In genomic region chr16:67244387-67245188, GRCh38 we compare ENCODE assay signal across 1 cellular context.
TF ChIP-seq lines count a peak whose summit lies in the region.

No MANE protein-coding gene starts in this region.

TF ChIP-seq in WTC11, 78 proteins besides CTCF, POLR2A, EP300 and RAD21 (continued from another document):
- no peak for TF ChIP-seq MLX (CRISPR knock-in tag; IDR thresholded peaks at IDR 0.05)
- TF ChIP-seq ZNF263 (CRISPR knock-in tag; IDR thresholded peaks at IDR 0.05; ENCODE audit: low read depth), result no peak
- no peak for TF ChIP-seq GABPB1 (CRISPR knock-in tag; IDR thresholded peaks at IDR 0.05)
- TF ChIP-seq ZNF138 (CRISPR knock-in tag; conservative IDR thresholded peaks at IDR 0.05), result no peak
- no peak for TF ChIP-seq HMGA2 (CRISPR knock-in tag; IDR thresholded peaks at IDR 0.05)
- TF ChIP-seq ZNF416 (CRISPR knock-in tag; IDR thresholded peaks at IDR 0.05), result no peak
TF ChIP-seq in WTC11: peak in this region for 0.
